ENCODE assay signal across 7 cellular contexts in the genomic region with DNA sequence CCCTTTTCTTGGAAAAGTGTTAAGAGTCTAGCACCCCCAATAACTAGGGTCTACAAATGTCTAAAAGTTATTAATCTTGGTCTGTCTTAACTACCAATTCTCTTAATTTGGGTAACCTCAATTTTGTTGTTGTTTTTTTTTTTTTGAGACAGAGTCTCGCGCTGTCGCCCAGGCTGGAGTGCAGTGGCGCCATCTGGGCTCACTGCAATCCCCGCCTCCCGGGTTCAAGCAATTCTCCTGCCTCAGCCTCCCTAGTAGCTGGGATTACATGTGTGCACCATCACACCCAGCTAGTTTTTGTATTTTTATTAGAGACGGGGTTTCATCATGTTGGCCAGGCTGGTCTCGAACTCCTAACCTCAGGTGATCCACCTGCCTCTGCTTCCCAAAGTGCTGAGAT. TPM values are rescaled to one million over a fixed set of nuclear protein-coding genes. Genes with fewer than 3 reads are reported as not detected.
A peak's percentile ranks its signal among the peaks of the same experiment; 100 is the strongest.
DNase-seq lines count a peak whose midpoint lies in the region; ATAC-seq and TF ChIP-seq lines count a peak whose summit lies in the region.
"Not testable (repeated sequence)": the region's sequence is repeated elsewhere in the genome, so short reads cannot be mapped to it uniquely, and the experiment has no call there.

No MANE protein-coding gene starts in this region.

- peaks cover 27 to 30% (median 27%) of the 10 kb centered on the region in 3 donors for H3K4me1 Mint-ChIP-seq in CD8-positive, alpha-beta memory T cell
- peaks cover 14% of the 10 kb centered on the region for H3K4me1 Mint-ChIP-seq in activated CD4-positive, alpha-beta memory T cell treated with anti-CD3 and anti-CD28 coated beads for 36 hours (ENCODE audit: low read depth)
- peaks cover 30% of the 10 kb centered on the region for H3K4me1 Mint-ChIP-seq in activated naive CD4-positive, alpha-beta T cell treated with anti-CD3 and anti-CD28 coated beads, Interleukin-2, amount 10 ng/mL, durations not matched to agents 7 days and 5 days
- peaks cover 32% of the 10 kb centered on the region for H3K4me1 Mint-ChIP-seq in central memory CD8-positive, alpha-beta T cell
- H3K4me1 Mint-ChIP-seq in naive thymus-derived CD8-positive, alpha-beta T cell = peaks cover 13 to 30% (median 27%) of the 10 kb centered on the region in 4 donors

- CTCF ChIA-PET in CD8-positive, alpha-beta memory T cell (lab: Charles Lee) = interaction anchor here (1.9 to 3.7 kb wide), 3 partner anchors 14 to 84 kb away, joined by 5 to 49 read pairs (median 24); no protein-coding TSS in a partner anchor
- CTCF ChIA-PET in activated CD4-positive, alpha-beta memory T cell treated with anti-CD3 and anti-CD28 coated beads for 36 hours (lab: Charles Lee) = interaction anchor here (0.7 to 5.9 kb wide), 4 partner anchors 7 to 300 kb away, joined by 3 to 116 read pairs (median 36); a partner anchor contains a TSS
- CTCF ChIA-PET in activated naive CD4-positive, alpha-beta T cell treated with anti-CD3 and anti-CD28 coated beads, Interleukin-2, amount 10 ng/mL, durations not matched to agents 7 days and 5 days (lab: Charles Lee) = interaction anchor here (3.9 to 8.3 kb wide), 2 partner anchors 8 to 15 kb away, joined by 59 to 157 read pairs; no protein-coding TSS in a partner anchor

- not testable (repeated sequence) for H3K9me3 Mint-ChIP-seq in CD8-positive, alpha-beta memory T cell; activated CD4-positive, alpha-beta memory T cell treated with anti-CD3 and anti-CD28 coated beads for 36 hours; activated naive CD4-positive, alpha-beta T cell treated with anti-CD3 and anti-CD28 coated beads, Interleukin-2, amount 10 ng/mL, durations not matched to agents 7 days and 5 days; central memory CD8-positive, alpha-beta T cell; naive thymus-derived CD8-positive, alpha-beta T cell

- not testable (repeated sequence) for DNase-seq in CD8-positive, alpha-beta memory T cell; SK-N-MC (ENCODE audit: low read depth, low spot score); activated CD4-positive, alpha-beta memory T cell treated with anti-CD3 and anti-CD28 coated beads for 36 hours; activated naive CD4-positive, alpha-beta T cell treated with anti-CD3 and anti-CD28 coated beads, Interleukin-2, amount 10 ng/mL, durations not matched to agents 7 days and 5 days; central memory CD8-positive, alpha-beta T cell (ENCODE audit: low spot score in 2 of 2); naive thymus-derived CD8-positive, alpha-beta T cell

- not testable (repeated sequence) for H3K36me3 ChIP-seq in CD8-positive, alpha-beta memory T cell (ENCODE audit: insufficient read depth, low read length); KMS-11 (ENCODE audit: insufficient read depth); SK-N-MC (ENCODE audit: insufficient read depth, low read length)

- POLR2A ChIA-PET in CD8-positive, alpha-beta memory T cell (lab: Charles Lee); activated CD4-positive, alpha-beta memory T cell treated with anti-CD3 and anti-CD28 coated beads for 36 hours (lab: Charles Lee): not testable (repeated sequence)
- POLR2A ChIA-PET in naive thymus-derived CD8-positive, alpha-beta T cell (lab: Charles Lee) = interaction anchor here (1.0 to 3.6 kb wide), 3 partner anchors 7 to 67 kb away, joined by 3 to 27 read pairs (median 3); a partner anchor contains a TSS

- not testable (repeated sequence) for H3K4me3 ChIP-seq in CD8-positive, alpha-beta memory T cell (ENCODE audit: low read length); KMS-11 (IDR thresholded peaks at IDR 0.05; ENCODE audit: insufficient read depth, low read depth, low read length); SK-N-MC

- H3K4me3 Mint-ChIP-seq in CD8-positive, alpha-beta memory T cell = peak overlapping the region; percentile 86 to 98 (median 92)
- H3K4me3 Mint-ChIP-seq in activated CD4-positive, alpha-beta memory T cell treated with anti-CD3 and anti-CD28 coated beads for 36 hours = peak overlapping the region; percentile 74
- peak overlapping the region; percentile 83 for H3K4me3 Mint-ChIP-seq in activated naive CD4-positive, alpha-beta T cell treated with anti-CD3 and anti-CD28 coated beads, Interleukin-2, amount 10 ng/mL, durations not matched to agents 7 days and 5 days
- peak overlapping the region; percentile 93 for H3K4me3 Mint-ChIP-seq in central memory CD8-positive, alpha-beta T cell
- H3K4me3 Mint-ChIP-seq in naive thymus-derived CD8-positive, alpha-beta T cell = peak overlapping the region in 8 of 10 donors; percentile 88 to 97 (median 94)

- intact Hi-C loops in activated CD4-positive, alpha-beta memory T cell treated with anti-CD3 and anti-CD28 coated beads for 36 hours (cut with micrococcal nuclease) = loop anchor here (5.0 to 10.0 kb wide), 3 partner anchors 218 to 482 kb away; a partner anchor contains a TSS

- H2AFZ ChIP-seq in KMS-11 (ENCODE audit: low read depth) = peak overlapping the region; percentile 56

- H3K27me3 Mint-ChIP-seq in CD8-positive, alpha-beta memory T cell; activated CD4-positive, alpha-beta memory T cell treated with anti-CD3 and anti-CD28 coated beads for 36 hours; activated naive CD4-positive, alpha-beta T cell treated with anti-CD3 and anti-CD28 coated beads, Interleukin-2, amount 10 ng/mL, durations not matched to agents 7 days and 5 days; central memory CD8-positive, alpha-beta T cell; naive thymus-derived CD8-positive, alpha-beta T cell: not testable (repeated sequence)

- not testable (repeated sequence) for H3K27ac ChIP-seq in CD8-positive, alpha-beta memory T cell (ENCODE audit: low read depth, low read length)
- peak overlapping the region; percentile 96; the same call in 1 of the 2 replicates for H3K27ac ChIP-seq in KMS-11
- peak overlapping the region; percentile 57; the same call in 1 of the 2 replicates for H3K27ac ChIP-seq in SK-N-MC

- ATAC-seq in central memory CD8-positive, alpha-beta T cell (replicated peaks; ENCODE audit: extremely low read depth, poor library complexity, severe bottlenecking); naive thymus-derived CD8-positive, alpha-beta T cell: not testable (repeated sequence)

- TF ChIP-seq CTCF in KMS-11 (conservative IDR thresholded peaks at IDR 0.05; ENCODE audit: low read depth, low read length) = not testable (repeated sequence)

- H4K20me1 ChIP-seq in KMS-11 (ENCODE audit: insufficient read depth) = not testable (repeated sequence)

- H3K27ac Mint-ChIP-seq in CD8-positive, alpha-beta memory T cell = peak overlapping the region in 5 of 8 donors; percentile 11 to 98 (median 95)
- H3K27ac Mint-ChIP-seq in activated CD4-positive, alpha-beta memory T cell treated with anti-CD3 and anti-CD28 coated beads for 36 hours; activated naive CD4-positive, alpha-beta T cell treated with anti-CD3 and anti-CD28 coated beads, Interleukin-2, amount 10 ng/mL, durations not matched to agents 7 days and 5 days; central memory CD8-positive, alpha-beta T cell (ENCODE audit: low read depth): not testable (repeated sequence)
- H3K27ac Mint-ChIP-seq in naive thymus-derived CD8-positive, alpha-beta T cell = peak overlapping the region in 7 of 10 donors; percentile 73 to 99 (median 98)

- peak overlapping the region; percentile 95; the same call in 1 of the 2 replicates for H3K9ac ChIP-seq in KMS-11
- not testable (repeated sequence) for H3K9ac ChIP-seq in SK-N-MC (ENCODE audit: insufficient read length)

- H3K9me3 ChIP-seq in CD8-positive, alpha-beta memory T cell (ENCODE audit: low read length); SK-N-MC (ENCODE audit: low read depth, low read length): not testable (repeated sequence)

- H3K79me2 ChIP-seq in KMS-11 (ENCODE audit: insufficient read depth, low read depth) = peaks cover 25% of the 10 kb centered on the region; the same call in 1 of the 2 replicates

- H3K27me3 ChIP-seq in CD8-positive, alpha-beta memory T cell (ENCODE audit: insufficient read depth, low read length, poor library complexity, severe bottlenecking); KMS-11 (ENCODE audit: insufficient read depth, low read depth): not testable (repeated sequence)

- peak overlapping the region; percentile 87 for H3K4me2 ChIP-seq in KMS-11

- H3K36me3 Mint-ChIP-seq in CD8-positive, alpha-beta memory T cell; activated CD4-positive, alpha-beta memory T cell treated with anti-CD3 and anti-CD28 coated beads for 36 hours; activated naive CD4-positive, alpha-beta T cell treated with anti-CD3 and anti-CD28 coated beads, Interleukin-2, amount 10 ng/mL, durations not matched to agents 7 days and 5 days; central memory CD8-positive, alpha-beta T cell (ENCODE audit: insufficient read depth); naive thymus-derived CD8-positive, alpha-beta T cell: not testable (repeated sequence)

- not testable (repeated sequence) for H3K4me1 ChIP-seq in CD8-positive, alpha-beta memory T cell (ENCODE audit: insufficient read depth, low read length)
- peaks cover 58% of the 10 kb centered on the region for H3K4me1 ChIP-seq in KMS-11 (ENCODE audit: low read depth, poor library complexity, severe bottlenecking)

RNA-seq across cellular contexts. Expression of a gene that starts 38.5 kb away (rescaled TPM):
- 10 to 100 TPM; 48.4 to 48.5 TPM for total RNA-seq in CD8-positive, alpha-beta memory T cell
- polyA plus RNA-seq in CD8-positive, alpha-beta memory T cell = 58.0 TPM
- total RNA-seq in activated CD4-positive, alpha-beta memory T cell treated with anti-CD3 and anti-CD28 coated beads for 36 hours = 10 to 100 TPM; 56.3 to 60.3 TPM
- 10 to 100 TPM; 66.1 to 74.8 TPM for total RNA-seq in naive thymus-derived CD8-positive, alpha-beta T cell
- 10 to 100 TPM; 57.4 to 66.5 (median 61.6) TPM for polyA plus RNA-seq in naive thymus-derived CD8-positive, alpha-beta T cell

RNA-seq across cellular contexts. Expression of a gene that starts 38.7 kb away (rescaled TPM):
- total RNA-seq in CD8-positive, alpha-beta memory T cell = 1 to 10 TPM; 1.5 to 1.9 TPM
- polyA plus RNA-seq in CD8-positive, alpha-beta memory T cell = not detected
- total RNA-seq in activated CD4-positive, alpha-beta memory T cell treated with anti-CD3 and anti-CD28 coated beads for 36 hours = 1 to 10 TPM; 2.3 to 3.0 TPM
- 1 to 10 TPM; 4.2 to 4.5 TPM for total RNA-seq in naive thymus-derived CD8-positive, alpha-beta T cell
- 1 to 10 TPM in 1 of 3 donors, under 1 TPM in 2; 0.38 to 1.6 (median 0.44) TPM for polyA plus RNA-seq in naive thymus-derived CD8-positive, alpha-beta T cell
